In genomic region chr1:206971029-206971655, GRCh38 we compare ENCODE assay signal across 14 cellular contexts. TPM values are rescaled to one million over a fixed set of nuclear protein-coding genes. Genes with fewer than 3 reads are reported as not detected.
DNase-seq lines count a peak whose midpoint lies in the region; ATAC-seq and TF ChIP-seq lines count a peak whose summit lies in the region.
"Had no signal": no experiment of that assay in that cellular context is flagged by ENCODE, and none has a peak within 500 bp of the region (broad histone marks: within the 10 kb centered on the region; RNA-seq: fewer than 3 reads in every experiment).

No MANE protein-coding gene starts in this region.

- peaks cover 18 to 64% (median 54%) of the 10 kb centered on the region in 10 experiments for H3K4me1 ChIP-seq in BLaER1 treated with 17β-estradiol and CSF1 and Interleukin-3, amounts not matched to agents 10 nM and 100 nM
- peaks cover 4% of the 10 kb centered on the region for H3K4me1 ChIP-seq in suprapubic skin
- H3K4me1 ChIP-seq: foreskin keratinocyte had no signal

- H4K20me1 ChIP-seq in BLaER1 treated with 17β-estradiol and CSF1 and Interleukin-3, amounts not matched to agents 10 nM and 100 nM, result no peaks in the 10 kb centered on the region

- peak overlapping the region in 6 of 11 experiments; percentile 1 to 94 (median 85); a peak in 10 of 22 replicates for H3K27ac ChIP-seq in BLaER1 treated with 17β-estradiol and CSF1 and Interleukin-3, amounts not matched to agents 10 nM and 100 nM
- no peak overlapping the region for H3K27ac ChIP-seq in suprapubic skin
- no peak overlapping the region for H3K27ac ChIP-seq in coronary artery
- H3K27ac ChIP-seq: foreskin keratinocyte, KMS-11, RWPE1 had no signal

- TF ChIP-seq POLR2A in suprapubic skin (IDR thresholded peaks at IDR 0.05), result no peak

- peak overlapping the region in 1 of 10 experiments; percentile 35; a peak in 1 of 20 replicates for H3K4me3 ChIP-seq in BLaER1 treated with 17β-estradiol and CSF1 and Interleukin-3, amounts not matched to agents 10 nM and 100 nM
- H3K4me3 ChIP-seq in suprapubic skin (no peak overlapping the region), coronary artery (no peak overlapping the region)

- H3K9me3 ChIP-seq in BLaER1 treated with 17β-estradiol and CSF1 and Interleukin-3, amounts not matched to agents 10 nM and 100 nM (replicated peaks in 1 of 11), result no peaks in the 10 kb centered on the region
- H3K9me3 ChIP-seq in suprapubic skin, result no peaks in the 10 kb centered on the region

- ATAC-seq in GM21367 (IDR thresholded peaks at IDR 0.05; ENCODE audit: unreplicated experiment) (peak; percentile 51), HG03095 (IDR thresholded peaks at IDR 0.05; ENCODE audit: unreplicated experiment) (peak; percentile 71)
- ATAC-seq: foreskin keratinocyte had no signal

- DNase-seq in RPMI8226 (peak; percentile 61), NCI-H187 treated with DMSO at 0.1 percent for 48 hours (lab: John Stamatoyannopoulos, UW) (no peak), suprapubic skin (ENCODE audit: low spot score in 2 of 2) (no peak), Kasumi-1 (lab: John Stamatoyannopoulos, UW) (no peak), coronary artery (ENCODE audit: low spot score) (no peak)
- DNase-seq: ACHN, foreskin keratinocyte had no signal

- no peaks in the 10 kb centered on the region for H3K36me3 ChIP-seq in BLaER1 treated with 17β-estradiol and CSF1 and Interleukin-3, amounts not matched to agents 10 nM and 100 nM
- no peaks in the 10 kb centered on the region for H3K36me3 ChIP-seq in suprapubic skin

- WGBS in suprapubic skin, result 70% methylated on average over 2 of the region's 2 CpGs

- peak overlapping the region in 2 of 11 experiments; percentile 27 to 31; a peak in 3 of 22 replicates for H3K9ac ChIP-seq in BLaER1 treated with 17β-estradiol and CSF1 and Interleukin-3, amounts not matched to agents 10 nM and 100 nM
- H3K9ac ChIP-seq: KMS-11 had no signal

- TF ChIP-seq EP300 in suprapubic skin (IDR thresholded peaks at IDR 0.05), result no peak

- H3K4me2 ChIP-seq in BLaER1 treated with 17β-estradiol and CSF1 and Interleukin-3, amounts not matched to agents 10 nM and 100 nM, result peak overlapping the region; percentile 3 to 95 (median 79); a peak in 20 of 22 replicates
- H3K4me2 ChIP-seq: KMS-11 had no signal

- no peaks in the 10 kb centered on the region for H3K27me3 ChIP-seq in BLaER1 treated with 17β-estradiol and CSF1 and Interleukin-3, amounts not matched to agents 10 nM and 100 nM
- peaks cover 5% of the 10 kb centered on the region for H3K27me3 ChIP-seq in suprapubic skin

- TF ChIP-seq CTCF in suprapubic skin (IDR thresholded peaks at IDR 0.05) (no peak), coronary artery (IDR thresholded peaks at IDR 0.05) (no peak)

RNA-seq across cellular contexts. Expression of gene FCAMR, which starts 0.9 kb away (rescaled TPM):
- total RNA-seq in suprapubic skin, result not detected
- total RNA-seq: Daoy, foreskin keratinocyte, temporal lobe had no signal

RNA-seq across cellular contexts. Expression of gene PIGR, which starts 24.9 kb away (rescaled TPM):
- 1 to 10 TPM in 3 of 4 donors, under 1 TPM in 1; 0.49 to 6.4 (median 2.3) TPM for total RNA-seq in suprapubic skin
- total RNA-seq: Daoy, foreskin keratinocyte had no signal

RNA-seq across cellular contexts. Expression of gene FCMR, which starts 49.4 kb away (rescaled TPM):
- 1 to 10 TPM in 3 of 4 donors, under 1 TPM in 1; 0.39 to 2.9 (median 2.2) TPM for total RNA-seq in suprapubic skin

Comparison
In these comparisons a context has a peak if more than half of its experiments do, and no peak if none do; other contexts are left out.
1. H3K27ac ChIP-seq: peak in BLaER1 treated with 17β-estradiol and CSF1 and Interleukin-3, amounts not matched to agents 10 nM and 100 nM (6 of 11); none in suprapubic skin (single experiment) and coronary artery (0 of 2).